8 cellular contexts compared by ENCODE assay signal in the genomic region with DNA sequence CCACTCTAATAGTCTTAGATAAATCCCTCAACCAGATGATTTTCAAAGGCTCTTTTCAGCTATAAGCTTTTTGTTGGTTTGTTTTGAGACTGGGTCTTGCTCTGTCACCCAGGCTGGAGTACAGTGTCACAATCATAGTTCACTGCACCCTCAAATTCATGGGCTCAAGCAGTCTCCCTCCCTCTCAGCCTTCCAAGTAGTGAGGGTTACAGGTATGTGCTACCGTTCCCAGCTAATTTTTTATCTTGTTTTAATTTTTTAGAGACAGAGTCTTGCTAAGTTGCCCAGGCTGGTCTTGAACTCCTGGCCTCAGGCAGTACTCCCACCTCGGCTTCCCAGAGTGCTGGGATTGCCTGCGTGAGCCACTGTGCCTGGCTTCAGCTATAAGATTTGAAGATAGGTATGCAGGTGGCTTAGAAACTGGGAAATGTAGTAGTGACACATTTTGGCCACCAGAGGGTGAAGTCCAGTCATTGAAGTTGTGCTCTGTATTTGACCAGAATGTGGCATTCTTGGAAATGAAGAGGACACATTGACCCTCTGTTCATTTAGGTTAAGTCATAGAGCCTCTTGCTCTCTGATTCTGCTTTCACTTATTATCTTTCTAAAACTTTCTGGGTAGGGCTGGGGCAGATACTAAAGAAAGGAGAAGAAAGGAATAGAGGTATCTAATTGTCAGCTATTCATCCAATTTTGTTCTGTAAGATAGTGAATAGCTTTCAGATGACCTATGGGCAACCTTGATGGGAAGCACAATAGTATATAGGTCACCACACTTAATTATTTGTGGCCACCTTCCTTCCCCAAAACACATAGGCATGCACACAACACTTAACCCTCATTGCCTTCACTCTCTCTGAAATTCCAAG. TPM values are rescaled to one million over a fixed set of nuclear protein-coding genes. Genes with fewer than 3 reads are reported as not detected.
DNase-seq lines count a peak whose midpoint lies in the region; ATAC-seq and TF ChIP-seq lines count a peak whose summit lies in the region.

No MANE protein-coding gene starts in this region.

- no peaks in the 10 kb centered on the region for H3F3A ChIP-seq in PC-9 (ENCODE audit: insufficient read depth, low read depth)

- DNase-seq in stimulated activated CD4-positive, alpha-beta T cell treated with anti-CD3 and anti-CD28 coated beads, Interleukin-12 subunit alpha, Interleukin-12 subunit beta, amount 100 ng/mL, for 4 hours: peak; percentile 1
- DNase-seq in stimulated activated CD4-positive, alpha-beta T cell treated with anti-CD3 and anti-CD28 coated beads, Interleukin-1b, Interleukin-23, amount 100 ng/mL, for 48 hours: no peak
- DNase-seq in PC-9 (peak; percentile 27 to 36), cerebellum (ENCODE audit: low spot score) (peak; percentile 62), left lung (peak in 1 of 2 donors; percentile 11), tibial nerve (ENCODE audit: low spot score in 2 of 2) (peak in 1 of 2 donors; percentile 66)

- TF ChIP-seq CTCF in PC-9 (conservative IDR thresholded peaks at IDR 0.05): peak; percentile 77
- peak; percentile 66 to 69 for TF ChIP-seq CTCF in left lung (IDR thresholded peaks at IDR 0.05)
- peak; percentile 62 to 81 (median 69) for TF ChIP-seq CTCF in tibial nerve (IDR thresholded peaks at IDR 0.05)

- H3K27me3 ChIP-seq in PC-9 (ENCODE audit: insufficient read depth, low read depth): no peaks in the 10 kb centered on the region
- H3K27me3 ChIP-seq in left lung: no peaks in the 10 kb centered on the region
- H3K27me3 ChIP-seq in tibial nerve: no peaks in the 10 kb centered on the region

- intact Hi-C loops in PC-9 (cut with micrococcal nuclease; ENCODE audit: unreplicated experiment): loop anchor here (1.0 kb wide), 1 partner anchor 139 kb away; no protein-coding TSS in a partner anchor
- intact Hi-C loops in left lung (cut with DNase I): no loop called here

- H2AFZ ChIP-seq in PC-9: no peak overlapping the region

- H3K36me3 ChIP-seq in PC-9 (ENCODE audit: low read depth) (no peaks in the 10 kb centered on the region), left lung (peaks cover 0 to 23% of the 10 kb centered on the region in 2 donors), tibial nerve (peaks cover 0 to 28% (median 0%) of the 10 kb centered on the region in 3 donors)

- H3K9me2 ChIP-seq in PC-9 (ENCODE audit: insufficient read depth): no peaks in the 10 kb centered on the region

- H3K27ac ChIP-seq in PC-9 (no peak overlapping the region), left lung (no peak overlapping the region), tibial nerve (no peak overlapping the region)

- no peaks in the 10 kb centered on the region for H3K9me3 ChIP-seq in PC-9 (ENCODE audit: insufficient read depth, low read depth)
- no peaks in the 10 kb centered on the region for H3K9me3 ChIP-seq in left lung
- H3K9me3 ChIP-seq in tibial nerve: no peaks in the 10 kb centered on the region

- WGBS in tibial nerve, 2 donors: 54 to 63% methylated on average over 3 of the region's 3 CpGs

- H3K4me3 ChIP-seq in PC-9 (no peak overlapping the region), left lung (no peak overlapping the region), tibial nerve (no peak overlapping the region)

- POLR2A ChIA-PET in PC-9 (lab: Charles Lee; ENCODE audit: unreplicated experiment): interaction anchor here (0.6 kb wide), 1 partner anchor 276 kb away, joined by 5 read pairs; no protein-coding TSS in a partner anchor

- peaks cover 5% of the 10 kb centered on the region; the same call in 1 of the 2 replicates for H4K20me1 ChIP-seq in PC-9 (ENCODE audit: insufficient read depth)

- no TSS peak for BruUV-seq in PC-9 (replicated peaks; lab: Mats Ljungman, UMichigan)

- TF ChIP-seq POLR2A in tibial nerve (IDR thresholded peaks at IDR 0.05): no peak

- ATAC-seq in HG02885 (IDR thresholded peaks at IDR 0.05; ENCODE audit: poor library complexity, unreplicated experiment): peak; percentile 68
- peak; percentile 94 for ATAC-seq in left lung
- ATAC-seq in HG03460 (IDR thresholded peaks at IDR 0.05; ENCODE audit: unreplicated experiment): no peak

- no peak overlapping the region for H3K4me2 ChIP-seq in PC-9

- CTCF ChIA-PET in PC-9 (lab: Charles Lee): interaction anchor here (0.9 kb wide), 1 partner anchor 139 kb away, joined by 4 read pairs; no protein-coding TSS in a partner anchor

- TF ChIP-seq EP300 in tibial nerve (IDR thresholded peaks at IDR 0.05): no peak

- no peaks in the 10 kb centered on the region for H3K79me2 ChIP-seq in PC-9 (ENCODE audit: low read depth)

- H3K4me1 ChIP-seq in PC-9 (replicated peaks; ENCODE audit: insufficient read depth): no peaks in the 10 kb centered on the region
- no peaks in the 10 kb centered on the region for H3K4me1 ChIP-seq in left lung
- peaks cover 0 to 31% (median 0%) of the 10 kb centered on the region in 4 donors for H3K4me1 ChIP-seq in tibial nerve

RNA-seq across cellular contexts. Expression of a gene that starts 36.0 kb away (rescaled TPM):
- total RNA-seq in PC-9 (2021): 6.5 and 7.0 TPM in 2 replicates
- total RNA-seq in cerebellum: 14.7 TPM
- 10 to 100 TPM; 10.3 to 13.8 TPM for total RNA-seq in left lung
- 10 to 100 TPM; 10.8 to 15.1 (median 13.5) TPM for total RNA-seq in tibial nerve
